ENCODE assay signal across 11 cellular contexts in genomic region chr11:66904055-66904454, GRCh38. TPM values are rescaled to one million over a fixed set of nuclear protein-coding genes. Genes with fewer than 3 reads are reported as not detected.
DNase-seq lines count a peak whose midpoint lies in the region; ATAC-seq lines count a peak whose summit lies in the region.
"Had no signal": no experiment of that assay in that cellular context is flagged by ENCODE, and none has a peak within 500 bp of the region (broad histone marks: within the 10 kb centered on the region; RNA-seq: fewer than 3 reads in every experiment).

No MANE protein-coding gene starts in this region.

- H3K4me3 ChIP-seq in H7 (ENCODE audit: insufficient read depth, low read depth, low read length): no peak overlapping the region
- H3K4me3 ChIP-seq: heart right ventricle, skin epidermis, tibial artery had no signal

- DNase-seq in H7 (peak; percentile 35), NCI-H69 (lab: John Stamatoyannopoulos, UW) (peak; percentile 27), renal cortical epithelial cell (ENCODE audit: low read depth) (peak; percentile 59), NCI-H2081 (lab: John Stamatoyannopoulos, UW) (no peak), ACHN (no peak)
- DNase-seq: amygdala, heart right ventricle, tibial artery had no signal

- in situ Hi-C loops in ACHN (cut with HindIII; ENCODE audit: low pct_ligation_motif_present, low pct_unique_long_range_greater_than_20kb, low sequenced_read_pairs): no loop called here

- ATAC-seq in esophagus mucosa (peak; percentile 60), GM19324 (IDR thresholded peaks at IDR 0.05; ENCODE audit: low FRiP score, unreplicated experiment) (no peak)
- ATAC-seq: heart right ventricle had no signal

- no peaks in the 10 kb centered on the region for H3K27me3 ChIP-seq in H7 (ENCODE audit: control insufficient read depth, insufficient read depth, low read length)
- H3K27me3 ChIP-seq: heart right ventricle, tibial artery had no signal

- H3K36me3 ChIP-seq in H7 (replicated peaks; ENCODE audit: control insufficient read depth, insufficient read depth, low read length): no peaks in the 10 kb centered on the region; the same call in 1 of the 2 replicates
- H3K36me3 ChIP-seq: heart right ventricle, tibial artery had no signal

RNA-seq across cellular contexts. Expression of gene LRFN4, which starts 47.2 kb away (rescaled TPM):
- 62.5 and 65.4 TPM in 2 replicates for total RNA-seq in H7 (2014; rRNA removed; shearing (Covaris generic))
- 8.6 TPM for total RNA-seq in esophagus mucosa
- total RNA-seq in renal cortical epithelial cell: 26.2 and 32.8 TPM in 2 replicates

RNA-seq across cellular contexts. Expression of gene PC, which starts 54.1 kb away (rescaled TPM):
- total RNA-seq in H7 (2014; rRNA removed; shearing (Covaris generic)): 18.4 and 26.6 TPM in 2 replicates
- total RNA-seq in esophagus mucosa (50.5 TPM), renal cortical epithelial cell (5.4 and 9.5 TPM in 2 replicates)

Comparison
In these comparisons a context has a peak if more than half of its experiments do, and no peak if none do; other contexts are left out.
1. DNase-seq: peak in H7 (single experiment), NCI-H69 (single experiment) and renal cortical epithelial cell (single experiment); none in NCI-H2081 (0 of 2) and ACHN (single experiment).